Comparison of ENCODE assay signal across 15 cellular contexts in genomic region chr7:31890198-31890597, GRCh38.
DNase-seq lines count a peak whose midpoint lies in the region; ATAC-seq, FAIRE-seq and TF ChIP-seq lines count a peak whose summit lies in the region.
"Had no signal": no experiment of that assay in that cellular context is flagged by ENCODE, and none has a peak within 500 bp of the region (broad histone marks: within the 10 kb centered on the region; RNA-seq: fewer than 3 reads in every experiment).

No MANE protein-coding gene starts in this region.

- no peak overlapping the region for H3K4me2 ChIP-seq in mesenchymal stem cell (ENCODE audit: low read length, poor library complexity, severe bottlenecking)
- H3K4me2 ChIP-seq: A549 had no signal

- H4K91ac ChIP-seq in mesenchymal stem cell (ENCODE audit: low read length) = no peak overlapping the region

- H3K4me1 ChIP-seq in adrenal gland (replicated peaks in 1 of 2) = no peaks in the 10 kb centered on the region
- H3K4me1 ChIP-seq in mesenchymal stem cell (ENCODE audit: control insufficient read depth, insufficient read depth, low read depth, low read length) = peaks cover 6% of the 10 kb centered on the region
- H3K4me1 ChIP-seq in BE2C = no peaks in the 10 kb centered on the region

- peaks cover 17% of the 10 kb centered on the region for H3K79me1 ChIP-seq in mesenchymal stem cell (replicated peaks; ENCODE audit: low read length, poor library complexity, severe bottlenecking)

- DNase-seq in AG08396 (ENCODE audit: low spot score) = peak; percentile 35
- DNase-seq in HTR-8/SVneo (ENCODE audit: insufficient read length, low spot score) = no peak
- peak in 4 of 7 donors; percentile 33 to 56 (median 44) for DNase-seq in adrenal gland
- peak; percentile 24 for DNase-seq in mesenchymal stem cell
- DNase-seq in SHP77 treated with DMSO at 0.1 percent for 48 hours (lab: John Stamatoyannopoulos, UW) = no peak
- no peak for DNase-seq in activated gamma-delta T cell (lab: John Stamatoyannopoulos, UW)
- no peak for DNase-seq in BE2C
- DNase-seq: activated CD8-positive, alpha-beta memory T cell treated with anti-CD3 and anti-CD28 coated beads, Interleukin-2, amount 10 ng/mL, durations not matched to agents 7 days and 5 days; central memory CD4-positive, alpha-beta T cell; glutamatergic neuron; Karpas-422; left colon; NCI-H1930 had no signal

- TF ChIP-seq CTCF in adrenal gland (IDR thresholded peaks at IDR 0.05) = no peak
- no peak for TF ChIP-seq CTCF in BE2C (IDR thresholded peaks at IDR 0.05; ENCODE audit: low read depth, low read length)

- no peaks in the 10 kb centered on the region for H3K27me3 ChIP-seq in adrenal gland
- H3K27me3 ChIP-seq in mesenchymal stem cell (ENCODE audit: control insufficient read depth in 1 of 2, insufficient read depth in 1 of 2, low read length in 2 of 2) = no peaks in the 10 kb centered on the region
- no peaks in the 10 kb centered on the region for H3K27me3 ChIP-seq in BE2C

- no peaks in the 10 kb centered on the region for H3K36me3 ChIP-seq in adrenal gland (replicated peaks in 1 of 2)
- H3K36me3 ChIP-seq in mesenchymal stem cell (ENCODE audit: control insufficient read depth in 1 of 2, insufficient read depth in 2 of 2, low read depth in 1 of 2, low read length in 2 of 2) = no peaks in the 10 kb centered on the region
- H3K36me3 ChIP-seq in BE2C = no peaks in the 10 kb centered on the region

- H2AK5ac ChIP-seq in mesenchymal stem cell (ENCODE audit: low read length, severe bottlenecking) = no peak overlapping the region

- peak overlapping the region in 2 of 5 donors; percentile 45 to 57 for H3K27ac ChIP-seq in adrenal gland
- H3K27ac ChIP-seq in mesenchymal stem cell (ENCODE audit: low read length, poor library complexity, severe bottlenecking) = no peak overlapping the region

- H3K4ac ChIP-seq in mesenchymal stem cell (ENCODE audit: low read depth in 1 of 2, low read length in 2 of 2) = no peak overlapping the region

- H3K4me3 ChIP-seq in adrenal gland = no peak overlapping the region
- H3K4me3 ChIP-seq in mesenchymal stem cell (ENCODE audit: insufficient read depth in 1 of 2, low read depth in 1 of 2, low read length in 2 of 2) = no peak overlapping the region
- no peak overlapping the region for H3K4me3 ChIP-seq in BE2C (ENCODE audit: low read depth, low read length)
- H3K4me3 ChIP-seq: A549 had no signal

- H2BK120ac ChIP-seq in mesenchymal stem cell (ENCODE audit: low read depth, low read length) = no peak overlapping the region

- H2BK15ac ChIP-seq in mesenchymal stem cell (ENCODE audit: low read depth, poor library complexity, severe bottlenecking) = no peak overlapping the region

- H3K9ac ChIP-seq in mesenchymal stem cell (ENCODE audit: low read length) = no peak overlapping the region

- no peak overlapping the region for H3K14ac ChIP-seq in mesenchymal stem cell (ENCODE audit: low read length in 2 of 2)

- H2BK5ac ChIP-seq in mesenchymal stem cell (ENCODE audit: low read depth, low read length, poor library complexity, severe bottlenecking) = no peak overlapping the region

- no peak overlapping the region for H4K8ac ChIP-seq in mesenchymal stem cell (ENCODE audit: low read length)

- no peak overlapping the region for H2AFZ ChIP-seq in mesenchymal stem cell (ENCODE audit: low read depth, low read length)

- H3K9me3 ChIP-seq in adrenal gland (replicated peaks in 1 of 3) = no peaks in the 10 kb centered on the region
- H3K9me3 ChIP-seq in mesenchymal stem cell (ENCODE audit: control insufficient read depth, low read length) = no peaks in the 10 kb centered on the region
- H3K9me3 ChIP-seq in BE2C = no peaks in the 10 kb centered on the region

- H3K18ac ChIP-seq in mesenchymal stem cell (ENCODE audit: low read depth in 1 of 2, low read length in 2 of 2) = no peak overlapping the region

- ATAC-seq in HG02970 (IDR thresholded peaks at IDR 0.05; ENCODE audit: low FRiP score, unreplicated experiment) = no peak
- ATAC-seq: A549; activated CD8-positive, alpha-beta memory T cell treated with anti-CD3 and anti-CD28 coated beads, Interleukin-2, amount 10 ng/mL, durations not matched to agents 7 days and 5 days; left colon had no signal

- no peak overlapping the region for H3K23ac ChIP-seq in mesenchymal stem cell (ENCODE audit: low read length in 2 of 2)

- no peak for TF ChIP-seq POLR2A in adrenal gland (IDR thresholded peaks at IDR 0.05)

- 31 to 57% (median 48%) methylated on average over 3 of the region's 3 CpGs for WGBS in adrenal gland, 4 donors
- 97% methylated on average over 3 of the region's 3 CpGs for WGBS in mesenchymal stem cell

- intact Hi-C loops in adrenal gland (cut with DNase I) = no loop called here

- H2BK12ac ChIP-seq in mesenchymal stem cell (ENCODE audit: low read length in 2 of 2) = no peak overlapping the region

- FAIRE-seq in HTR-8/SVneo (lab: Jason Lieb, UNC) = peak; percentile 9
- FAIRE-seq: A549 had no signal

Comparison
In these comparisons a context has a peak if more than half of its experiments do, and no peak if none do; other contexts are left out.
1. DNase-seq: peak in AG08396 (single experiment), adrenal gland (4 of 7) and mesenchymal stem cell (single experiment); none in HTR-8/SVneo (single experiment), SHP77 treated with DMSO at 0.1 percent for 48 hours (single experiment), activated gamma-delta T cell (single experiment) and BE2C (single experiment).